8 cellular contexts compared by ENCODE assay signal in genomic region chr3:165642761-165643432, GRCh38.
A peak's percentile ranks its signal among the peaks of the same experiment; 100 is the strongest.
DNase-seq lines count a peak whose midpoint lies in the region; ATAC-seq and TF ChIP-seq lines count a peak whose summit lies in the region.

No MANE protein-coding gene starts in this region.

- no peaks in the 10 kb centered on the region for H3K27me3 ChIP-seq in MG63
- H3K27me3 ChIP-seq in lower lobe of right lung (ENCODE audit: low read depth), result no peaks in the 10 kb centered on the region
- H3K27me3 ChIP-seq in H7 (ENCODE audit: control insufficient read depth, insufficient read depth, low read length), result no peaks in the 10 kb centered on the region

- H3K9me3 Mint-ChIP-seq in endothelial cell (ENCODE audit: unreplicated experiment), result no peaks in the 10 kb centered on the region

- H3K27me3 Mint-ChIP-seq in endothelial cell (ENCODE audit: unreplicated experiment), result no peaks in the 10 kb centered on the region

- TF ChIP-seq CTCF in AG09319 (IDR thresholded peaks at IDR 0.05; ENCODE audit: low read depth, low read length), result no peak
- TF ChIP-seq CTCF in lower lobe of right lung (IDR thresholded peaks at IDR 0.05), result no peak
- no peak for TF ChIP-seq CTCF in endothelial cell (IDR thresholded peaks at IDR 0.05; ENCODE audit: unreplicated experiment)

- intact Hi-C loops in lower lobe of right lung (cut with DNase I), result no loop called here

- no peak overlapping the region for H3K4me3 Mint-ChIP-seq in endothelial cell (ENCODE audit: unreplicated experiment)

- H3K4me1 Mint-ChIP-seq in endothelial cell (ENCODE audit: unreplicated experiment), result peaks cover 8% of the 10 kb centered on the region

- peak; percentile 83 for DNase-seq in AG09319 (ENCODE audit: extremely low read depth, low read depth)
- DNase-seq in MG63, result peak; percentile 87
- peak; percentile 86 for DNase-seq in brain pericyte (ENCODE audit: low read depth, low spot score)
- no peak for DNase-seq in lower lobe of right lung
- DNase-seq in endothelial cell (ENCODE audit: low spot score), result no peak
- DNase-seq in H7, result no peak
- no peak for DNase-seq in AML-193 (lab: John Stamatoyannopoulos, UW)

- H3K4me3 ChIP-seq in MG63 (no peak overlapping the region), lower lobe of right lung (no peak overlapping the region), H7 (ENCODE audit: insufficient read depth, low read depth, low read length) (no peak overlapping the region)

- peaks cover 11% of the 10 kb centered on the region for H3K4me1 ChIP-seq in lower lobe of right lung

- H3K36me3 ChIP-seq in MG63 (no peaks in the 10 kb centered on the region), lower lobe of right lung (no peaks in the 10 kb centered on the region), H7 (replicated peaks; ENCODE audit: control insufficient read depth, insufficient read depth, low read length) (no peaks in the 10 kb centered on the region)

- no peaks in the 10 kb centered on the region for H3K36me3 Mint-ChIP-seq in endothelial cell (ENCODE audit: low read depth, unreplicated experiment)

- H3K27ac ChIP-seq in lower lobe of right lung, result no peak overlapping the region

- ATAC-seq in lower lobe of right lung (peak; percentile 77 to 89), GM21515 (IDR thresholded peaks at IDR 0.05; ENCODE audit: unreplicated experiment) (no peak)

- H3K27ac Mint-ChIP-seq in endothelial cell (ENCODE audit: unreplicated experiment), result no peak overlapping the region

- H3K9me3 ChIP-seq in MG63 (peaks cover 9% of the 10 kb centered on the region), lower lobe of right lung (peaks cover 6% of the 10 kb centered on the region)

Comparison
In these comparisons a context has a peak if more than half of its experiments do, and no peak if none do; other contexts are left out.
1. DNase-seq: peak in AG09319 (single experiment), MG63 (single experiment) and brain pericyte (single experiment); none in lower lobe of right lung (single experiment), endothelial cell (single experiment), H7 (single experiment) and AML-193 (0 of 2).